In the genomic region with DNA sequence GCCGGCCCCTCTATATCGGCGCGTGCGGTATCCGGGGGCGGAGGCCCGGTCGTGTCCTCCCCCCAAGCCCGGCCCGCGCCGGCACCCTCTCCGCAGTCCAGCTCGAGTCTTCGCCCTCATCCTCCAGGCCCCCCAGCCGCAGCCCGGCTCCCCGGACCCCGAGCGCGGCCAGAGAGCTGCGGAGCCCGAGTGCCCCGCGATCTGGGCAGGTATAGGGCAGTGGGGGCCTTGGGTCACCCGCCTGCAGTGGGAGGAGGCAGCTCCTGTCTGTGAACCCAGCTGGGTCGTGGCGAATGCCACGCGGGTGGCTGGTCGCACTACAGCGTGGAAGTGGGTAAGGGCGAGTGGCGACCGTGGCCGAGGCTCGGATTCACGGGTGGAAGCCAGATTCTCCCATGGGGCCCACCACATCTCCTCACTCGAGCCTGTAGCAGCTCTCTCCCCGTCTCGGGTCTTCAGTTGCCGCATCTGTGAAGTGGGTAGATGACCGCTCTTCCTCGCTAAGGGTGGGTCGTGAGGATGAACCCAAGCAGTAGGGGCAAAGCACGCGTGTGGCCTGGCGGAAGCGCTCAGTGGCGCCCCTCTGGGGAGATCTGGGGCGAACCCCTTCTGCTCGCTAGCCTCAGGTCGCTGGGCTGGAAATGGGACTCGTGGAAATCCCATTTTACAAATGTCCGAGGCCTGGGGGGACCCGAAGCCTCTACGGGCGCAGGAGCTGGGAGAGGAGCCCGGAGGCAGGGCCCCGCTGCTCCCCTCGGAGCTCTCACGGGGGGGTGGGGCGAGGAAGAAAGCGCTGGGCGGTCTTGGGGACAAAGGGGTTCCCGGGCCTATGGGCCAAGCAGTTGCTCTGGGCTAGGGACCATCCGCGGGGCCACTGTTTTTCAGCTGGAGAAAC, we compare ENCODE assay signal across 1 cellular context.
TF ChIP-seq lines count a peak whose summit lies in the region.

No MANE protein-coding gene starts in this region.

TF ChIP-seq in HepG2, 621 proteins besides CTCF, POLR2A, EP300 and RAD21 (continues in another document):
- no peak for TF ChIP-seq ZNF878 (CRISPR knock-in tag; IDR thresholded peaks at IDR 0.05)
- TF ChIP-seq ARID4A (CRISPR knock-in tag; IDR thresholded peaks at IDR 0.05; ENCODE audit: borderline replicate concordance) = peak; percentile 42; the same call in 1 of the 2 replicates
- TF ChIP-seq ZBTB38 (CRISPR knock-in tag; IDR thresholded peaks at IDR 0.05) = peak; percentile 86; the same call in 1 of the 2 replicates
- TF ChIP-seq NFKB2 (CRISPR knock-in tag; IDR thresholded peaks at IDR 0.05; ENCODE audit: borderline replicate concordance) = no peak
- TF ChIP-seq RBFOX2 (IDR thresholded peaks at IDR 0.05; ENCODE audit: low read depth, low read length) = peak; percentile 30
- TF ChIP-seq TERF1 (CRISPR knock-in tag; IDR thresholded peaks at IDR 0.05) = no peak
- TF ChIP-seq, protein P1, sequence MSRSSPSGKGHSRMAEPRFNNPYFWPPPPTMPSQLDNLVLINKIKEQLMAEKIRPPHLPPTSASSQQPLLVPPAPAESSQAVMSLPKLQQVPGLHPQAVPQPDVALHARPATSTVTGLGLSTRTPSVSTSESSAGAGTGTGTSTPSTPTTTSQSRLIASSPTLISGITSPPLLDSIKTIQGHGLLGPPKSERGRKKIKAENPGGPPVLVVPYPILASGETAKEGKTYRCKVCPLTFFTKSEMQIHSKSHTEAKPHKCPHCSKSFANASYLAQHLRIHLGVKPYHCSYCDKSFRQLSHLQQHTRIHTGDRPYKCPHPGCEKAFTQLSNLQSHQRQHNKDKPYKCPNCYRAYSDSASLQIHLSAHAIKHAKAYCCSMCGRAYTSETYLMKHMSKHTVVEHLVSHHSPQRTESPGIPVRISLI (CRISPR knock-in tag; IDR thresholded peaks at IDR 0.05; ENCODE audit: borderline replicate concordance) = no peak
- TF ChIP-seq ZNF687 (CRISPR knock-in tag; IDR thresholded peaks at IDR 0.05) = 0 out of 2 replicates have a peak, but pooled peaks have one; percentile 43
- TF ChIP-seq, protein P2, sequence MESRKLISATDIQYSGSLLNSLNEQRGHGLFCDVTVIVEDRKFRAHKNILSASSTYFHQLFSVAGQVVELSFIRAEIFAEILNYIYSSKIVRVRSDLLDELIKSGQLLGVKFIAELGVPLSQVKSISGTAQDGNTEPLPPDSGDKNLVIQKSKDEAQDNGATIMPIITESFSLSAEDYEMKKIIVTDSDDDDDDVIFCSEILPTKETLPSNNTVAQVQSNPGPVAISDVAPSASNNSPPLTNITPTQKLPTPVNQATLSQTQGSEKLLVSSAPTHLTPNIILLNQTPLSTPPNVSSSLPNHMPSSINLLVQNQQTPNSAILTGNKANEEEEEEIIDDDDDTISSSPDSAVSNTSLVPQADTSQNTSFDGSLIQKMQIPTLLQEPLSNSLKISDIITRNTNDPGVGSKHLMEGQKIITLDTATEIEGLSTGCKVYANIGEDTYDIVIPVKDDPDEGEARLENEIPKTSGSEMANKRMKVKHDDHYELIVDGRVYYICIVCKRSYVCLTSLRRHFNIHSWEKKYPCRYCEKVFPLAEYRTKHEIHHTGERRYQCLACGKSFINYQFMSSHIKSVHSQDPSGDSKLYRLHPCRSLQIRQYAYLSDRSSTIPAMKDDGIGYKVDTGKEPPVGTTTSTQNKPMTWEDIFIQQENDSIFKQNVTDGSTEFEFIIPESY (CRISPR knock-in tag; IDR thresholded peaks at IDR 0.05) = peak; percentile 98
- TF ChIP-seq ZNF572 (CRISPR knock-in tag; IDR thresholded peaks at IDR 0.05) = 0 out of 2 replicates have a peak, but pooled peaks have one; percentile 54
- TF ChIP-seq, protein P3, sequence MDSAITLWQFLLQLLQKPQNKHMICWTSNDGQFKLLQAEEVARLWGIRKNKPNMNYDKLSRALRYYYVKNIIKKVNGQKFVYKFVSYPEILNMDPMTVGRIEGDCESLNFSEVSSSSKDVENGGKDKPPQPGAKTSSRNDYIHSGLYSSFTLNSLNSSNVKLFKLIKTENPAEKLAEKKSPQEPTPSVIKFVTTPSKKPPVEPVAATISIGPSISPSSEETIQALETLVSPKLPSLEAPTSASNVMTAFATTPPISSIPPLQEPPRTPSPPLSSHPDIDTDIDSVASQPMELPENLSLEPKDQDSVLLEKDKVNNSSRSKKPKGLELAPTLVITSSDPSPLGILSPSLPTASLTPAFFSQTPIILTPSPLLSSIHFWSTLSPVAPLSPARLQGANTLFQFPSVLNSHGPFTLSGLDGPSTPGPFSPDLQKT (CRISPR knock-in tag; IDR thresholded peaks at IDR 0.05; ENCODE audit: borderline replicate concordance) = no peak
- TF ChIP-seq AGO2 (optimal IDR thresholded peaks at IDR 0.05; ENCODE audit: low read depth, low read length) = peak; percentile 52
- no peak for TF ChIP-seq REST (IDR thresholded peaks at IDR 0.05; ENCODE audit: borderline replicate concordance in 1 of 2, low read depth in 1 of 2, low read length in 2 of 2)
- no peak for TF ChIP-seq ZZZ3 (CRISPR knock-in tag; IDR thresholded peaks at IDR 0.05; ENCODE audit: borderline replicate concordance)
- no peak for TF ChIP-seq WIZ (CRISPR knock-in tag; IDR thresholded peaks at IDR 0.05)
- 0 out of 2 replicates have a peak, but pooled peaks have one; percentile 60 for TF ChIP-seq HNRNPL (IDR thresholded peaks at IDR 0.05; ENCODE audit: low read depth, low read length)
- TF ChIP-seq YEATS2 (CRISPR knock-in tag; IDR thresholded peaks at IDR 0.05; ENCODE audit: borderline replicate concordance) = no peak
- TF ChIP-seq NCOA1 (CRISPR knock-in tag; IDR thresholded peaks at IDR 0.05) = 0 out of 2 replicates have a peak, but pooled peaks have one; percentile 29
- TF ChIP-seq ZMYM3 (CRISPR knock-in tag; IDR thresholded peaks at IDR 0.05) = peak; percentile 82
- TF ChIP-seq ZNF629 (CRISPR knock-in tag; conservative IDR thresholded peaks at IDR 0.05) = peak; percentile 93
- peak; percentile 67; the same call in 1 of the 2 replicates for TF ChIP-seq MTA1 (CRISPR knock-in tag; IDR thresholded peaks at IDR 0.05; ENCODE audit: borderline replicate concordance)
- no peak for TF ChIP-seq GMEB2 (CRISPR knock-in tag; IDR thresholded peaks at IDR 0.05; ENCODE audit: low read depth)
